ENCODE assay signal across 16 cellular contexts in genomic region chr20:5710551-5710950, GRCh38.
"Had no signal": no experiment of that assay in that cellular context is flagged by ENCODE, and none has a peak within 500 bp of the region (broad histone marks: within the 10 kb centered on the region; RNA-seq: fewer than 3 reads in every experiment).

No MANE protein-coding gene starts in this region.

- H3K4me2 ChIP-seq: KMS-11 had no signal

- DNase-seq: Kasumi-1, MM.1S, NCI-H1092 treated with DMSO at 0.1 percent for 48 hours, NCI-H1436, NCI-H187, NCI-H2029, NCI-H2081 treated with DMSO at 0.1 percent for 48 hours, NCI-H2171, NCI-H524, NCI-H526 treated with DMSO at 0.1 percent for 48 hours, NCI-H774, RPMI8226, SHP77 had no signal

- H3K27ac Mint-ChIP-seq: IgD-negative memory B cell had no signal

- H3K4me3 Mint-ChIP-seq: IgD-negative memory B cell had no signal

- ATAC-seq: K562 had no signal

- H3K9ac ChIP-seq: KMS-11 had no signal

- H3K4me3 ChIP-seq: K562 had no signal

- H3K27ac ChIP-seq: KMS-11 had no signal
